In genomic region chr14:57486767-57487379, GRCh38 we compare ENCODE assay signal across 8 cellular contexts. TPM values are rescaled to one million over a fixed set of nuclear protein-coding genes. Genes with fewer than 3 reads are reported as not detected.
DNase-seq lines count a peak whose midpoint lies in the region; ATAC-seq and TF ChIP-seq lines count a peak whose summit lies in the region.
"Had no signal": no experiment of that assay in that cellular context is flagged by ENCODE, and none has a peak within 500 bp of the region (broad histone marks: within the 10 kb centered on the region; RNA-seq: fewer than 3 reads in every experiment).

No MANE protein-coding gene starts in this region.

- H3K27ac ChIP-seq in VCaP: no peak overlapping the region
- no peak overlapping the region for H3K27ac ChIP-seq in hepatocyte
- no peak overlapping the region for H3K27ac ChIP-seq in tibial artery

- H3K9me2 ChIP-seq in hepatocyte (replicated peaks; ENCODE audit: insufficient read depth): no peaks in the 10 kb centered on the region

- 44% methylated on average over 3 of the region's 3 CpGs for whole genome bisulfite sequencing in hepatocyte (ENCODE audit: low lambda C conversion rate, missing lambda C conversion rate)

- peaks cover 6% of the 10 kb centered on the region for H3K79me2 ChIP-seq in hepatocyte

- no peaks in the 10 kb centered on the region for H3K36me3 ChIP-seq in hepatocyte (replicated peaks; ENCODE audit: insufficient read depth, low read depth)
- H3K36me3 ChIP-seq in tibial artery: no peaks in the 10 kb centered on the region

- no peak for ATAC-seq in HG02852 (IDR thresholded peaks at IDR 0.05; ENCODE audit: unreplicated experiment)

- H3K4me1 ChIP-seq in hepatocyte (ENCODE audit: insufficient read depth): peaks cover 4% of the 10 kb centered on the region
- no peaks in the 10 kb centered on the region for H3K4me1 ChIP-seq in tibial artery

- TF ChIP-seq CTCF in GM12873 (IDR thresholded peaks at IDR 0.05; ENCODE audit: insufficient read depth, low read depth, low read length, missing control alignments) (peak; percentile 61), VCaP (conservative IDR thresholded peaks at IDR 0.05) (peak; percentile 87), hepatocyte (IDR thresholded peaks at IDR 0.05; ENCODE audit: poor library complexity) (peak; percentile 80), tibial artery (IDR thresholded peaks at IDR 0.05) (peak; percentile 52 to 56)

- intact Hi-C loops in tibial artery (cut with DNase I; ENCODE audit: low total_unique reads): loop anchor here (5.0 kb wide), 1 partner anchor 585 kb away; no protein-coding TSS in a partner anchor

- H3K4me2 ChIP-seq in hepatocyte: no peak overlapping the region

- H3K4me3 ChIP-seq in hepatocyte: no peak overlapping the region
- no peak overlapping the region for H3K4me3 ChIP-seq in tibial artery

- H3K9me3 ChIP-seq in hepatocyte (ENCODE audit: low read depth) (no peaks in the 10 kb centered on the region), tibial artery (no peaks in the 10 kb centered on the region)

- H3K27me3 ChIP-seq in hepatocyte: no peaks in the 10 kb centered on the region
- no peaks in the 10 kb centered on the region for H3K27me3 ChIP-seq in tibial artery

- no peaks in the 10 kb centered on the region for H4K20me1 ChIP-seq in hepatocyte (ENCODE audit: insufficient read depth, poor library complexity, severe bottlenecking)

- peak; percentile 26 for DNase-seq in NCI-H146 (lab: John Stamatoyannopoulos, UW)
- peak; percentile 63 for DNase-seq in hepatocyte (ENCODE audit: low spot score)
- DNase-seq in tibial artery: no peak
- no peak for DNase-seq in activated T-cell treated with anti-CD3 and anti-CD28 coated beads for 4 hours

- no peak overlapping the region for H2AFZ ChIP-seq in hepatocyte

RNA-seq across cellular contexts. Expression of gene CCDC198, which starts 6.8 kb away (rescaled TPM):
- 21.8 and 34.5 TPM in 2 replicates for total RNA-seq in hepatocyte
- polyA plus RNA-seq in hepatocyte: 8.5 and 15.3 TPM in 2 replicates
- total RNA-seq: activated CD8-positive, alpha-beta memory T cell treated with anti-CD3 and anti-CD28 coated beads for 36 hours had no signal

Comparison
In these comparisons a context has a peak if more than half of its experiments do, and no peak if none do; other contexts are left out.
1. DNase-seq: peak in NCI-H146 (single experiment) and hepatocyte (single experiment); none in tibial artery (0 of 2) and activated T-cell treated with anti-CD3 and anti-CD28 coated beads for 4 hours (single experiment).
2. Peak in every context shown above with its lines, with median percentiles within 50 percentile points of each other: CTCF ChIP-seq.